In the genomic region with DNA sequence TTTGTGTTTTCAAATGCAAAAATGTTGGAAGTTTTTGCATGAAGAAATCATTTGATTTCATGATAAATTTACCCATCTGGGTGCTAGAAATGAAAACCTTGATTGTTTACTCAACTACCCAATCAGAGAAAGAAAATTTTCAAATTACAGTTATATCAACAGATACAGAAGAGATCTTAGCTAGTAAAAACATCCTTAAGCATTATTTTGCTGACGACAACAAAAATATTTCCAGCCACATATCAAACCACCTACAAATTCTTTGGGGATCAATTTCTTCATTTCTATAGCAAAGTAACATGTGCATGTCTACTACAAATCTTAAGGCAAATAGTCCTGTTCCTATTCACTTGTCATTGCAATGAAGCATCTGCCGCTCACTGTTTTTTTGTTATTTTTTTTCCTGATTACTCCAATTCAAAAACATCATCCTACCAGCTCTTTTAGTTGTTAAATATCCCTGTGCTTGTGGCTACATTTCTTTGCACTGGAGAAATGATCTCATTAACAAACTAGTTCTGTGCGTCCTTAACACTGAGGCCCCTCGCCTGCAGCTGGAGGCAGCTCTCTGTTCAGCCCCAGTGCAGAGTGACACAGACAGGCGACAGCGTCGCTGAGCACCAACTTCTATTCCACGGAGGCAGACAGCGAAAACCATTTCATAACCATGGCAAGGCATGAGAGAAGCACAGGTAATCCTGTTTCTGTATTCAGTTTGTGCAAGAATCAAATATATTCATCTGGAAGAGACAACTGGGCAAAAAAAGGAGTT, we compare ENCODE assay signal across 15 cellular contexts.
DNase-seq lines count a peak whose midpoint lies in the region; ATAC-seq and TF ChIP-seq lines count a peak whose summit lies in the region.
"Had no signal": no experiment of that assay in that cellular context is flagged by ENCODE, and none has a peak within 500 bp of the region (broad histone marks: within the 10 kb centered on the region; RNA-seq: fewer than 3 reads in every experiment).

No MANE protein-coding gene starts in this region.

- ATAC-seq in HG03139 (IDR thresholded peaks at IDR 0.05; ENCODE audit: unreplicated experiment) = no peak
- ATAC-seq: activated CD8-positive, alpha-beta T cell treated with anti-CD3 and anti-CD28 coated beads for 36 hours had no signal

- DNase-seq in Caco-2 (no peak), amygdala (lab: John Stamatoyannopoulos, UW) (peak in 35 of 56 donors; percentile 2 to 62 (median 32)), right atrium auricular region (ENCODE audit: low spot score) (no peak), nucleus accumbens (lab: John Stamatoyannopoulos, UW) (peak in 48 of 56 donors; percentile 2 to 71 (median 36)), NAMALWA (ENCODE audit: low spot score) (no peak), thyroid gland (no peak)
- no peak for DNase-seq in activated CD4-positive, alpha-beta T cell treated with anti-CD3 and anti-CD28 coated beads, Interleukin-2, amount 10 ng/mL, durations not matched to agents 7 days and 5 days
- DNase-seq: activated CD8-positive, alpha-beta T cell treated with anti-CD3 and anti-CD28 coated beads for 36 hours; activated naive CD4-positive, alpha-beta T cell treated with anti-CD3 and anti-CD28 coated beads, Interleukin-2, amount 10 ng/mL, durations not matched to agents 7 days and 5 days; EL; heart right ventricle; NCI-H2171 treated with DMSO at 0.1 percent for 48 hours; Peyer's patch had no signal

- H3K27ac ChIP-seq in right atrium auricular region (no peak overlapping the region), thyroid gland (no peak overlapping the region)
- H3K27ac ChIP-seq: heart right ventricle, Peyer's patch had no signal

- intact Hi-C loops in Caco-2 (cut with micrococcal nuclease; ENCODE audit: unreplicated experiment) = no loop called here
- intact Hi-C loops in thyroid gland (cut with DNase I) = no loop called here

- TF ChIP-seq POLR2A in thyroid gland (IDR thresholded peaks at IDR 0.05) = no peak

- H3K4me1 ChIP-seq in Caco-2 (no peaks in the 10 kb centered on the region), right atrium auricular region (no peaks in the 10 kb centered on the region), thyroid gland (no peaks in the 10 kb centered on the region)
- H3K4me1 ChIP-seq: heart right ventricle, Peyer's patch had no signal

- H3K4me3 Mint-ChIP-seq in Caco-2 (ENCODE audit: unreplicated experiment) = peak overlapping the region; percentile 17
- no peak overlapping the region for H3K4me3 Mint-ChIP-seq in activated CD4-positive, alpha-beta T cell treated with anti-CD3 and anti-CD28 coated beads, Interleukin-2, amount 10 ng/mL, durations not matched to agents 7 days and 5 days
- H3K4me3 Mint-ChIP-seq: activated CD8-positive, alpha-beta T cell treated with anti-CD3 and anti-CD28 coated beads for 36 hours; activated naive CD4-positive, alpha-beta T cell treated with anti-CD3 and anti-CD28 coated beads, Interleukin-2, amount 10 ng/mL, durations not matched to agents 7 days and 5 days; T-helper 2 cell treated with Interferon-gamma antibody and Interleukin-4, amounts not matched to agents 5 μg/mL and 100 μg/mL, for 36 hours had no signal

- H3K27ac Mint-ChIP-seq in Caco-2 (ENCODE audit: unreplicated experiment) = no peak overlapping the region
- no peak overlapping the region for H3K27ac Mint-ChIP-seq in activated CD4-positive, alpha-beta T cell treated with anti-CD3 and anti-CD28 coated beads, Interleukin-2, amount 10 ng/mL, durations not matched to agents 7 days and 5 days
- H3K27ac Mint-ChIP-seq: activated CD8-positive, alpha-beta T cell treated with anti-CD3 and anti-CD28 coated beads for 36 hours; activated naive CD4-positive, alpha-beta T cell treated with anti-CD3 and anti-CD28 coated beads, Interleukin-2, amount 10 ng/mL, durations not matched to agents 7 days and 5 days; T-helper 2 cell treated with Interferon-gamma antibody and Interleukin-4, amounts not matched to agents 5 μg/mL and 100 μg/mL, for 36 hours had no signal

- BruUV-seq in Caco-2 (replicated peaks; lab: Mats Ljungman, UMichigan) = no TSS peak

- H3K4me1 Mint-ChIP-seq in Caco-2 (ENCODE audit: low read depth, unreplicated experiment) = no peaks in the 10 kb centered on the region
- no peaks in the 10 kb centered on the region for H3K4me1 Mint-ChIP-seq in activated CD4-positive, alpha-beta T cell treated with anti-CD3 and anti-CD28 coated beads, Interleukin-2, amount 10 ng/mL, durations not matched to agents 7 days and 5 days
- H3K4me1 Mint-ChIP-seq: activated naive CD4-positive, alpha-beta T cell treated with anti-CD3 and anti-CD28 coated beads, Interleukin-2, amount 10 ng/mL, durations not matched to agents 7 days and 5 days had no signal

- no peak for TF ChIP-seq CTCF in Caco-2 (IDR thresholded peaks at IDR 0.05; ENCODE audit: insufficient read depth in 1 of 2, low read depth in 1 of 2, low read length in 1 of 2, severe bottlenecking in 1 of 2, unreplicated experiment in 1 of 2)
- no peak for TF ChIP-seq CTCF in right atrium auricular region (IDR thresholded peaks at IDR 0.05)
- TF ChIP-seq CTCF in thyroid gland (IDR thresholded peaks at IDR 0.05) = no peak

- no peaks in the 10 kb centered on the region for H3K36me3 ChIP-seq in Caco-2 (ENCODE audit: control insufficient read depth, insufficient read depth, low read length)
- no peaks in the 10 kb centered on the region for H3K36me3 ChIP-seq in right atrium auricular region
- no peaks in the 10 kb centered on the region for H3K36me3 ChIP-seq in thyroid gland
- H3K36me3 ChIP-seq: heart right ventricle, Peyer's patch had no signal

- no peak overlapping the region for H3K4me3 ChIP-seq in Caco-2 (ENCODE audit: low read depth, low read length)
- peak overlapping the region; percentile 6 to 28 for H3K4me3 ChIP-seq in right atrium auricular region
- no peak overlapping the region for H3K4me3 ChIP-seq in thyroid gland (replicated peaks in 1 of 3)
- H3K4me3 ChIP-seq: Peyer's patch had no signal

- CTCF ChIA-PET in Caco-2 (lab: Charles Lee) = no interaction called here
- CTCF ChIA-PET in activated CD4-positive, alpha-beta T cell treated with anti-CD3 and anti-CD28 coated beads, Interleukin-2, amount 10 ng/mL, durations not matched to agents 7 days and 5 days (lab: Charles Lee) = no interaction called here

- no peaks in the 10 kb centered on the region for H3K9me3 Mint-ChIP-seq in Caco-2 (ENCODE audit: unreplicated experiment)
- H3K9me3 Mint-ChIP-seq in activated CD4-positive, alpha-beta T cell treated with anti-CD3 and anti-CD28 coated beads, Interleukin-2, amount 10 ng/mL, durations not matched to agents 7 days and 5 days = no peaks in the 10 kb centered on the region
- H3K9me3 Mint-ChIP-seq: activated naive CD4-positive, alpha-beta T cell treated with anti-CD3 and anti-CD28 coated beads, Interleukin-2, amount 10 ng/mL, durations not matched to agents 7 days and 5 days; T-helper 2 cell treated with Interferon-gamma antibody and Interleukin-4, amounts not matched to agents 5 μg/mL and 100 μg/mL, for 36 hours had no signal

- no peaks in the 10 kb centered on the region for H3K36me3 Mint-ChIP-seq in Caco-2 (ENCODE audit: insufficient read depth, unreplicated experiment)
- H3K36me3 Mint-ChIP-seq in activated CD4-positive, alpha-beta T cell treated with anti-CD3 and anti-CD28 coated beads, Interleukin-2, amount 10 ng/mL, durations not matched to agents 7 days and 5 days (ENCODE audit: low read depth) = no peaks in the 10 kb centered on the region
- H3K36me3 Mint-ChIP-seq: activated naive CD4-positive, alpha-beta T cell treated with anti-CD3 and anti-CD28 coated beads, Interleukin-2, amount 10 ng/mL, durations not matched to agents 7 days and 5 days had no signal

- peaks cover 3% of the 10 kb centered on the region for H3K27me3 Mint-ChIP-seq in Caco-2 (ENCODE audit: insufficient read depth, unreplicated experiment)
- H3K27me3 Mint-ChIP-seq in activated CD4-positive, alpha-beta T cell treated with anti-CD3 and anti-CD28 coated beads, Interleukin-2, amount 10 ng/mL, durations not matched to agents 7 days and 5 days = no peaks in the 10 kb centered on the region
- H3K27me3 Mint-ChIP-seq: activated CD8-positive, alpha-beta T cell treated with anti-CD3 and anti-CD28 coated beads for 36 hours; activated naive CD4-positive, alpha-beta T cell treated with anti-CD3 and anti-CD28 coated beads, Interleukin-2, amount 10 ng/mL, durations not matched to agents 7 days and 5 days had no signal

- H3K27me3 ChIP-seq in Caco-2 (replicated peaks; ENCODE audit: control insufficient read depth, insufficient read depth, low read length) = no peaks in the 10 kb centered on the region
- no peaks in the 10 kb centered on the region for H3K27me3 ChIP-seq in right atrium auricular region
- H3K27me3 ChIP-seq in thyroid gland = no peaks in the 10 kb centered on the region
- H3K27me3 ChIP-seq: heart right ventricle, Peyer's patch had no signal

- H3K9me3 ChIP-seq in Caco-2 = no peaks in the 10 kb centered on the region
- H3K9me3 ChIP-seq in right atrium auricular region = no peaks in the 10 kb centered on the region
- H3K9me3 ChIP-seq in thyroid gland = no peaks in the 10 kb centered on the region
- H3K9me3 ChIP-seq: heart right ventricle, Peyer's patch had no signal

- POLR2A ChIA-PET in Caco-2 (lab: Charles Lee) = no interaction called here
- POLR2A ChIA-PET in activated CD4-positive, alpha-beta T cell treated with anti-CD3 and anti-CD28 coated beads, Interleukin-2, amount 10 ng/mL, durations not matched to agents 7 days and 5 days (lab: Charles Lee) = no interaction called here

- 53 to 57% methylated on average over 9 of the region's 9 CpGs for WGBS in thyroid gland, 2 donors

Comparison
In these comparisons a context has a peak if more than half of its experiments do, and no peak if none do; other contexts are left out.
1. DNase-seq: peak in amygdala (35 of 56) and nucleus accumbens (48 of 56); none in Caco-2 (0 of 2), right atrium auricular region (single experiment), NAMALWA (single experiment), thyroid gland (0 of 2) and activated CD4-positive, alpha-beta T cell treated with anti-CD3 and anti-CD28 coated beads, Interleukin-2, amount 10 ng/mL, durations not matched to agents 7 days and 5 days (single experiment).
2. H3K4me3 ChIP-seq: peak in right atrium auricular region (2 of 2); none in Caco-2 (single experiment) and thyroid gland (0 of 3).